Comparison of ENCODE assay signal across 8 cellular contexts in the genomic region with DNA sequence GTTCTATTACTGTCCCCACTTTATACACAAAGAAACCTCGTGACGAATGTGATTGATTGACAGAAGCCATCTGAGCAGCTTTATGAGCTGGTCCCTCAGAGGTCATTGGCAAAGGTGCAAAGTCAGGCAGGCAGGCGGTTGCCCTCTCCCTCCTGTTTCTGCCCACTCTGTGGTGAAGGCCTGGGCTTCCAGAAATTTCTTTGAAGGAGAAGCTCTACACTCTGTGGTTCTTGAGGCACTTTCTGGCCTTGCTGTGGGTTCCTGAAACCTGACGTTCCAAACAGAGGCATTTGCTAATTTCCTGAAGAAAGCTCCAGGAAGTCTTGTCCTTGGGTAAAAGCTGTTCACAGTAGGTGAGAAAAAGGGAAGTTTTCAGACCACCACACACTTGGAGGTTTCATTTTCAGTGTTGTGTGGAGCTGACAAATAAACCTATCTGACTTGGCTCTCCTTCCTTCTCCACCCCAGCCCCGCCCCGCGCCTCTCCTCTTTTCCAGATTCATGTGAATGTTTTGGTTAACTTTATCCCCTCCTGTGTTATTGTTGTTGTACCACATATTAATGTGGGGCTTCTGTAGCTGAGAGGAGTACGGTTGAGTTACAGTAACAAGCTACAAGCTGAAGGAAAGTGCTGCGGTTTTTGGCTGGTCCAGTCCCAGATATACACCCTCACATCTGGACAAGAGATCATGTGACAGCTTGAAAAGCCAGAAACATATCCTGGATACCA.
DNase-seq lines count a peak whose midpoint lies in the region; ATAC-seq, FAIRE-seq and TF ChIP-seq lines count a peak whose summit lies in the region.

No MANE protein-coding gene starts in this region.

- DNase-seq in iris pigment epithelial cell (ENCODE audit: low read depth) (peak; percentile 58), urothelium cell line (ENCODE audit: low spot score) (no peak), testis (no peak), NCI-H226 (no peak), HuH-7.5 (ENCODE audit: low spot score) (no peak)

- no peak for TF ChIP-seq POLR2A in testis (IDR thresholded peaks at IDR 0.05)

- no peak overlapping the region for H3K27ac ChIP-seq in testis

- H3K4me1 Mint-ChIP-seq in T-helper 1 cell treated with Interleukin-12 subunit alpha and Interleukin-12 subunit beta and Interleukin-4 antibody, amounts not matched to agents 30 μg/mL and 1 μg/mL, for 36 hours (ENCODE audit: low read depth), result peaks cover 44% of the 10 kb centered on the region

- peaks cover 1% of the 10 kb centered on the region for H3K36me3 Mint-ChIP-seq in T-helper 1 cell treated with Interleukin-12 subunit alpha and Interleukin-12 subunit beta and Interleukin-4 antibody, amounts not matched to agents 30 μg/mL and 1 μg/mL, for 36 hours (ENCODE audit: low read depth)

- no peak for TF ChIP-seq CTCF in testis (IDR thresholded peaks at IDR 0.05)

- H3K36me3 ChIP-seq in testis (ENCODE audit: low read depth, missing control alignments), result no peaks in the 10 kb centered on the region

- H3K9me3 ChIP-seq in testis, result no peaks in the 10 kb centered on the region

- ATAC-seq in GM18867 (IDR thresholded peaks at IDR 0.05; ENCODE audit: unreplicated experiment) (peak; percentile 71), HG02884 (IDR thresholded peaks at IDR 0.05; ENCODE audit: unreplicated experiment) (peak; percentile 59)

- H3K4me3 ChIP-seq in testis, result no peak overlapping the region

- no peaks in the 10 kb centered on the region for H3K4me1 ChIP-seq in testis

- H3K27ac Mint-ChIP-seq in T-helper 1 cell treated with Interleukin-12 subunit alpha and Interleukin-12 subunit beta and Interleukin-4 antibody, amounts not matched to agents 30 μg/mL and 1 μg/mL, for 36 hours, result peak overlapping the region; percentile 60

- 64 to 68% methylated on average over 9 of the region's 9 CpGs for WGBS in testis, 2 donors

- H3K4me3 Mint-ChIP-seq in T-helper 1 cell treated with Interleukin-12 subunit alpha and Interleukin-12 subunit beta and Interleukin-4 antibody, amounts not matched to agents 30 μg/mL and 1 μg/mL, for 36 hours, result no peak overlapping the region

- FAIRE-seq in urothelium cell line (lab: Jason Lieb, UNC), result no peak

- no peaks in the 10 kb centered on the region for H3K27me3 Mint-ChIP-seq in T-helper 1 cell treated with Interleukin-12 subunit alpha and Interleukin-12 subunit beta and Interleukin-4 antibody, amounts not matched to agents 30 μg/mL and 1 μg/mL, for 36 hours (ENCODE audit: low read depth)

- intact Hi-C loops in testis (cut with DNase I; ENCODE audit: low total_unique reads), result no loop called here

- peaks cover 4% of the 10 kb centered on the region for H3K9me3 Mint-ChIP-seq in T-helper 1 cell treated with Interleukin-12 subunit alpha and Interleukin-12 subunit beta and Interleukin-4 antibody, amounts not matched to agents 30 μg/mL and 1 μg/mL, for 36 hours

- H3K27me3 ChIP-seq in testis, result no peaks in the 10 kb centered on the region
